Comparison of ENCODE assay signal across 8 cellular contexts in genomic region chr16:17476414-17477259, GRCh38. TPM values are rescaled to one million over a fixed set of nuclear protein-coding genes. Genes with fewer than 3 reads are reported as not detected.
DNase-seq lines count a peak whose midpoint lies in the region; TF ChIP-seq lines count a peak whose summit lies in the region.

No MANE protein-coding gene starts in this region.

- peak; percentile 23 for TF ChIP-seq CTCF in RWPE1 (conservative IDR thresholded peaks at IDR 0.05; ENCODE audit: low read depth)

- peaks cover 20% of the 10 kb centered on the region for H3K27me3 Mint-ChIP-seq in IgD-negative memory B cell

- H3K9me3 Mint-ChIP-seq in IgD-negative memory B cell: peaks cover 0 to 3% (median 0%) of the 10 kb centered on the region in 3 donors

- peak overlapping the region in 1 of 3 donors; percentile 45 for H3K27ac Mint-ChIP-seq in IgD-negative memory B cell

- CTCF ChIA-PET in RWPE1 (lab: Yijun Ruan, JAX): interaction anchor here (0.6 to 2.0 kb wide), 5 partner anchors 17 to 256 kb away, joined by 3 to 15 read pairs (median 3); no protein-coding TSS in a partner anchor

- H3K27ac ChIP-seq in RWPE1: no peak overlapping the region

- POLR2A ChIA-PET in RWPE1 (lab: Yijun Ruan, JAX; ENCODE audit: low non-redundant PET): no interaction called here

- DNase-seq in activated CD8-positive, alpha-beta memory T cell treated with anti-CD3 and anti-CD28 coated beads for 24 hours: peak; percentile 64
- no peak for DNase-seq in activated CD8-positive, alpha-beta memory T cell treated with anti-CD3 and anti-CD28 coated beads, Interleukin-2, amount 50 U/mL, for 48 hours
- peak; percentile 77 for DNase-seq in RWPE1 (ENCODE audit: low spot score)
- DNase-seq in amniotic stem cell (lab: John Stamatoyannopoulos, UW): peak; percentile 61
- peak; percentile 64 for DNase-seq in iPS DF 19.7 (ENCODE audit: low read depth, low spot score)
- peak; percentile 27 for DNase-seq in stimulated activated CD4-positive, alpha-beta T cell treated with anti-CD3 and anti-CD28 coated beads, Interleukin-4, amount 100 ng/mL, for 24 hours
- no peak for DNase-seq in foreskin melanocyte

- H3K36me3 Mint-ChIP-seq in IgD-negative memory B cell: no peaks in the 10 kb centered on the region

- peaks cover 14 to 25% (median 21%) of the 10 kb centered on the region in 3 donors for H3K4me1 Mint-ChIP-seq in IgD-negative memory B cell

- peak overlapping the region; percentile 36 to 56 (median 44) for H3K4me3 Mint-ChIP-seq in IgD-negative memory B cell

RNA-seq across cellular contexts. Expression of gene XYLT1, which starts 5.9 kb away (rescaled TPM):
- 0.80 TPM for polyA plus RNA-seq in IgD-negative memory B cell

Comparison
In these comparisons a context has a peak if more than half of its experiments do, and no peak if none do; other contexts are left out.
1. DNase-seq: peak in activated CD8-positive, alpha-beta memory T cell treated with anti-CD3 and anti-CD28 coated beads for 24 hours (single experiment), RWPE1 (single experiment), amniotic stem cell (single experiment), iPS DF 19.7 (single experiment) and stimulated activated CD4-positive, alpha-beta T cell treated with anti-CD3 and anti-CD28 coated beads, Interleukin-4, amount 100 ng/mL, for 24 hours (single experiment); none in activated CD8-positive, alpha-beta memory T cell treated with anti-CD3 and anti-CD28 coated beads, Interleukin-2, amount 50 U/mL, for 48 hours (single experiment) and foreskin melanocyte (single experiment).